ENCODE assay signal across 1 cellular context in the genomic region with DNA sequence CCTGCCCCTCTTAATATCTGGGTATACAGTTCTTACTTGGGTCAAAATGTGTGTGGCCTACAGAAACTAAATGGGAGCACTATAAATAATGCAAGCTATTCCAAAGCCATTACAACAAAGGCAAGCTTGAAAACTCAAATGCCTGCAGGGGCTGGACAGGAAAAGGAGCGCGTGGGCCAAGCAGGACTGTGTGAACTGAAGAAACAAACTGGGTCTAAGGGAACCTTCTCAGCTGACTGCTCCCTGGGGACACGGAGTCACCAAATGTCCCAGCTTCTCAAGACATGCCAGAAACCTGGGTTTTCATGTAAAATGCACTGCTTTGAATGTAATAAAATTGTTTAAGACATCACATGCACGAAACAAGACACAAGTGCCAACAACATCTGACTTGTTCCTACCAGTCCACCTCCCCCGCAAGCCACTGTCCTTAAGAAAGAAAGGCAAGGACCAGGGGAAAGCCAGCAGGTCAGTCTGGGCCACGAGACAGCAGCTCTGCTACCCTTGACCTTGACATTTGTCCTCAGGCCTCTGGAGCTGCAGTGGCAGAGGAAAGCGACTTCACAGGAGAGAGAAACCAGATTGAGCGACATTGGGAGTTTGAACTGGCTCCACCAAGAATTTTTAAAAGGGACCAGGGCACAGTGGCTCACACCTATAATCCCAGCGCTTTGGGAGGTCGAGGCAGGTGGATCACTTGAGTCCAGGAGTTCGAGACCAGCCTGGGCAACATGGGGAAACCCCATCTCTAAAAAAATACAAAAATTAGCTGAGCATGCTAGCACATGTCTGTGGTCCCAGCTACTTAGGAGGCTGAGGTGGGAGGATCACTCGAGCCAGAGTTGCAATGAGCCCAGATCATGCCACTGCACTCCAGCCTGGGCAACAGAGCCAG.
TF ChIP-seq lines count a peak whose summit lies in the region.

No MANE protein-coding gene starts in this region.

TF ChIP-seq in HepG2, 621 proteins besides CTCF, POLR2A, EP300 and RAD21 (continued from another document and continues in another):
- TF ChIP-seq, protein P1, sequence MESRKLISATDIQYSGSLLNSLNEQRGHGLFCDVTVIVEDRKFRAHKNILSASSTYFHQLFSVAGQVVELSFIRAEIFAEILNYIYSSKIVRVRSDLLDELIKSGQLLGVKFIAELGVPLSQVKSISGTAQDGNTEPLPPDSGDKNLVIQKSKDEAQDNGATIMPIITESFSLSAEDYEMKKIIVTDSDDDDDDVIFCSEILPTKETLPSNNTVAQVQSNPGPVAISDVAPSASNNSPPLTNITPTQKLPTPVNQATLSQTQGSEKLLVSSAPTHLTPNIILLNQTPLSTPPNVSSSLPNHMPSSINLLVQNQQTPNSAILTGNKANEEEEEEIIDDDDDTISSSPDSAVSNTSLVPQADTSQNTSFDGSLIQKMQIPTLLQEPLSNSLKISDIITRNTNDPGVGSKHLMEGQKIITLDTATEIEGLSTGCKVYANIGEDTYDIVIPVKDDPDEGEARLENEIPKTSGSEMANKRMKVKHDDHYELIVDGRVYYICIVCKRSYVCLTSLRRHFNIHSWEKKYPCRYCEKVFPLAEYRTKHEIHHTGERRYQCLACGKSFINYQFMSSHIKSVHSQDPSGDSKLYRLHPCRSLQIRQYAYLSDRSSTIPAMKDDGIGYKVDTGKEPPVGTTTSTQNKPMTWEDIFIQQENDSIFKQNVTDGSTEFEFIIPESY (CRISPR knock-in tag; IDR thresholded peaks at IDR 0.05), result no peak
- TF ChIP-seq, protein P2, sequence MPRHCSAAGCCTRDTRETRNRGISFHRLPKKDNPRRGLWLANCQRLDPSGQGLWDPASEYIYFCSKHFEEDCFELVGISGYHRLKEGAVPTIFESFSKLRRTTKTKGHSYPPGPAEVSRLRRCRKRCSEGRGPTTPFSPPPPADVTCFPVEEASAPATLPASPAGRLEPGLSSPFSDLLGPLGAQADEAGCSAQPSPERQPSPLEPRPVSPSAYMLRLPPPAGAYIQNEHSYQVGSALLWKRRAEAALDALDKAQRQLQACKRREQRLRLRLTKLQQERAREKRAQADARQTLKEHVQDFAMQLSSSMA (CRISPR knock-in tag; IDR thresholded peaks at IDR 0.05), result peak; percentile 41; the same call in 1 of the 2 replicates
- TF ChIP-seq ZNF558 (CRISPR knock-in tag; IDR thresholded peaks at IDR 0.05; ENCODE audit: borderline replicate concordance) (no peak), CHCHD3 (CRISPR knock-in tag; IDR thresholded peaks at IDR 0.05) (no peak), MXD4 (CRISPR knock-in tag; IDR thresholded peaks at IDR 0.05) (no peak), POLR2AphosphoS5 (IDR thresholded peaks at IDR 0.05; ENCODE audit: low read depth, low read length) (no peak), NFE2L1 (CRISPR knock-in tag; IDR thresholded peaks at IDR 0.05; ENCODE audit: borderline replicate concordance) (peak; percentile 65; the same call in 1 of the 2 replicates), CHD2 (IDR thresholded peaks at IDR 0.05; ENCODE audit: low read depth, low read length) (no peak), ZNF660 (CRISPR knock-in tag; IDR thresholded peaks at IDR 0.05; ENCODE audit: borderline replicate concordance, low read depth) (no peak), ARNT2 (CRISPR knock-in tag; IDR thresholded peaks at IDR 0.05; ENCODE audit: low read depth) (no peak), TCF7 (IDR thresholded peaks at IDR 0.05; ENCODE audit: low read depth) (no peak), ZMYM3 (CRISPR knock-in tag; IDR thresholded peaks at IDR 0.05) (peak; percentile 60), DNMT1 (CRISPR knock-in tag; IDR thresholded peaks at IDR 0.05) (no peak), ZNF451 (CRISPR knock-in tag; IDR thresholded peaks at IDR 0.05) (no peak), ZNF446 (CRISPR knock-in tag; IDR thresholded peaks at IDR 0.05) (no peak), MIER3 (CRISPR knock-in tag; IDR thresholded peaks at IDR 0.05; ENCODE audit: borderline replicate concordance) (no peak), ZSCAN25 (CRISPR knock-in tag; IDR thresholded peaks at IDR 0.05) (no peak), PHB2 (IDR thresholded peaks at IDR 0.05; ENCODE audit: partially characterized antibody) (no peak), PITX1 (CRISPR knock-in tag; IDR thresholded peaks at IDR 0.05) (peak; percentile 70; the same call in 1 of the 2 replicates)
- TF ChIP-seq, protein P3, sequence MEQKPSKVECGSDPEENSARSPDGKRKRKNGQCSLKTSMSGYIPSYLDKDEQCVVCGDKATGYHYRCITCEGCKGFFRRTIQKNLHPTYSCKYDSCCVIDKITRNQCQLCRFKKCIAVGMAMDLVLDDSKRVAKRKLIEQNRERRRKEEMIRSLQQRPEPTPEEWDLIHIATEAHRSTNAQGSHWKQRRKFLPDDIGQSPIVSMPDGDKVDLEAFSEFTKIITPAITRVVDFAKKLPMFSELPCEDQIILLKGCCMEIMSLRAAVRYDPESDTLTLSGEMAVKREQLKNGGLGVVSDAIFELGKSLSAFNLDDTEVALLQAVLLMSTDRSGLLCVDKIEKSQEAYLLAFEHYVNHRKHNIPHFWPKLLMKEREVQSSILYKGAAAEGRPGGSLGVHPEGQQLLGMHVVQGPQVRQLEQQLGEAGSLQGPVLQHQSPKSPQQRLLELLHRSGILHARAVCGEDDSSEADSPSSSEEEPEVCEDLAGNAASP (CRISPR knock-in tag; IDR thresholded peaks at IDR 0.05; ENCODE audit: borderline replicate concordance), result peak; percentile 60; the same call in 1 of the 2 replicates
- TF ChIP-seq, protein P4, sequence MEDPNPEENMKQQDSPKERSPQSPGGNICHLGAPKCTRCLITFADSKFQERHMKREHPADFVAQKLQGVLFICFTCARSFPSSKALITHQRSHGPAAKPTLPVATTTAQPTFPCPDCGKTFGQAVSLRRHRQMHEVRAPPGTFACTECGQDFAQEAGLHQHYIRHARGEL (CRISPR knock-in tag; IDR thresholded peaks at IDR 0.05), result no peak
- TF ChIP-seq, protein P5, sequence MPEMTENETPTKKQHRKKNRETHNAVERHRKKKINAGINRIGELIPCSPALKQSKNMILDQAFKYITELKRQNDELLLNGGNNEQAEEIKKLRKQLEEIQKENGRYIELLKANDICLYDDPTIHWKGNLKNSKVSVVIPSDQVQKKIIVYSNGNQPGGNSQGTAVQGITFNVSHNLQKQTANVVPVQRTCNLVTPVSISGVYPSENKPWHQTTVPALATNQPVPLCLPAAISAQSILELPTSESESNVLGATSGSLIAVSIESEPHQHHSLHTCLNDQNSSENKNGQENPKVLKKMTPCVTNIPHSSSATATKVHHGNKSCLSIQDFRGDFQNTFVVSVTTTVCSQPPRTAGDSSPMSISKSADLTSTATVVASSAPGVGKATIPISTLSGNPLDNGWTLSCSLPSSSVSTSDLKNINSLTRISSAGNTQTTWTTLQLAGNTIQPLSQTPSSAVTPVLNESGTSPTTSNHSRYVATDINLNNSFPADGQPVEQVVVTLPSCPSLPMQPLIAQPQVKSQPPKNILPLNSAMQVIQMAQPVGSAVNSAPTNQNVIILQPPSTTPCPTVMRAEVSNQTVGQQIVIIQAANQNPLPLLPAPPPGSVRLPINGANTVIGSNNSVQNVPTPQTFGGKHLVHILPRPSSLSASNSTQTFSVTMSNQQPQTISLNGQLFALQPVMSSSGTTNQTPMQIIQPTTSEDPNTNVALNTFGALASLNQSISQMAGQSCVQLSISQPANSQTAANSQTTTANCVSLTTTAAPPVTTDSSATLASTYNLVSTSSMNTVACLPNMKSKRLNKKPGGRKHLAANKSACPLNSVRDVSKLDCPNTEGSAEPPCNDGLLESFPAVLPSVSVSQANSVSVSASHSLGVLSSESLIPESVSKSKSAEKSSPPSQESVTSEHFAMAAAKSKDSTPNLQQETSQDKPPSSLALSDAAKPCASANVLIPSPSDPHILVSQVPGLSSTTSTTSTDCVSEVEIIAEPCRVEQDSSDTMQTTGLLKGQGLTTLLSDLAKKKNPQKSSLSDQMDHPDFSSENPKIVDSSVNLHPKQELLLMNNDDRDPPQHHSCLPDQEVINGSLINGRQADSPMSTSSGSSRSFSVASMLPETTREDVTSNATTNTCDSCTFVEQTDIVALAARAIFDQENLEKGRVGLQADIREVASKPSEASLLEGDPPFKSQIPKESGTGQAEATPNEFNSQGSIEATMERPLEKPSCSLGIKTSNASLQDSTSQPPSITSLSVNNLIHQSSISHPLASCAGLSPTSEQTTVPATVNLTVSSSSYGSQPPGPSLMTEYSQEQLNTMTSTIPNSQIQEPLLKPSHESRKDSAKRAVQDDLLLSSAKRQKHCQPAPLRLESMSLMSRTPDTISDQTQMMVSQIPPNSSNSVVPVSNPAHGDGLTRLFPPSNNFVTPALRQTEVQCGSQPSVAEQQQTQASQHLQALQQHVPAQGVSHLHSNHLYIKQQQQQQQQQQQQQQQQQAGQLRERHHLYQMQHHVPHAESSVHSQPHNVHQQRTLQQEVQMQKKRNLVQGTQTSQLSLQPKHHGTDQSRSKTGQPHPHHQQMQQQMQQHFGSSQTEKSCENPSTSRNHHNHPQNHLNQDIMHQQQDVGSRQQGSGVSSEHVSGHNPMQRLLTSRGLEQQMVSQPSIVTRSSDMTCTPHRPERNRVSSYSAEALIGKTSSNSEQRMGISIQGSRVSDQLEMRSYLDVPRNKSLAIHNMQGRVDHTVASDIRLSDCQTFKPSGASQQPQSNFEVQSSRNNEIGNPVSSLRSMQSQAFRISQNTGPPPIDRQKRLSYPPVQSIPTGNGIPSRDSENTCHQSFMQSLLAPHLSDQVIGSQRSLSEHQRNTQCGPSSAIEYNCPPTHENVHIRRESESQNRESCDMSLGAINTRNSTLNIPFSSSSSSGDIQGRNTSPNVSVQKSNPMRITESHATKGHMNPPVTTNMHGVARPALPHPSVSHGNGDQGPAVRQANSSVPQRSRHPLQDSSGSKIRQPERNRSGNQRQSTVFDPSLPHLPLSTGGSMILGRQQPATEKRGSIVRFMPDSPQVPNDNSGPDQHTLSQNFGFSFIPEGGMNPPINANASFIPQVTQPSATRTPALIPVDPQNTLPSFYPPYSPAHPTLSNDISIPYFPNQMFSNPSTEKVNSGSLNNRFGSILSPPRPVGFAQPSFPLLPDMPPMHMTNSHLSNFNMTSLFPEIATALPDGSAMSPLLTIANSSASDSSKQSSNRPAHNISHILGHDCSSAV (CRISPR knock-in tag; IDR thresholded peaks at IDR 0.05; ENCODE audit: borderline replicate concordance), result no peak
- TF ChIP-seq, protein P6, sequence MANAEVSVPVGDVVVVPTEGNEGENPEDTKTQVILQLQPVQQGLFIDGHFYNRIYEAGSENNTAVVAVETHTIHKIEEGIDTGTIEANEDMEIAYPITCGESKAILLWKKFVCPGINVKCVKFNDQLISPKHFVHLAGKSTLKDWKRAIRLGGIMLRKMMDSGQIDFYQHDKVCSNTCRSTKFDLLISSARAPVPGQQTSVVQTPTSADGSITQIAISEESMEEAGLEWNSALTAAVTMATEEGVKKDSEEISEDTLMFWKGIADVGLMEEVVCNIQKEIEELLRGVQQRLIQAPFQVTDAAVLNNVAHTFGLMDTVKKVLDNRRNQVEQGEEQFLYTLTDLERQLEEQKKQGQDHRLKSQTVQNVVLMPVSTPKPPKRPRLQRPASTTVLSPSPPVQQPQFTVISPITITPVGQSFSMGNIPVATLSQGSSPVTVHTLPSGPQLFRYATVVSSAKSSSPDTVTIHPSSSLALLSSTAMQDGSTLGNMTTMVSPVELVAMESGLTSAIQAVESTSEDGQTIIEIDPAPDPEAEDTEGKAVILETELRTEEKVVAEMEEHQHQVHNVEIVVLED (CRISPR knock-in tag; IDR thresholded peaks at IDR 0.05; ENCODE audit: borderline replicate concordance), result no peak
- TF ChIP-seq, protein P7, sequence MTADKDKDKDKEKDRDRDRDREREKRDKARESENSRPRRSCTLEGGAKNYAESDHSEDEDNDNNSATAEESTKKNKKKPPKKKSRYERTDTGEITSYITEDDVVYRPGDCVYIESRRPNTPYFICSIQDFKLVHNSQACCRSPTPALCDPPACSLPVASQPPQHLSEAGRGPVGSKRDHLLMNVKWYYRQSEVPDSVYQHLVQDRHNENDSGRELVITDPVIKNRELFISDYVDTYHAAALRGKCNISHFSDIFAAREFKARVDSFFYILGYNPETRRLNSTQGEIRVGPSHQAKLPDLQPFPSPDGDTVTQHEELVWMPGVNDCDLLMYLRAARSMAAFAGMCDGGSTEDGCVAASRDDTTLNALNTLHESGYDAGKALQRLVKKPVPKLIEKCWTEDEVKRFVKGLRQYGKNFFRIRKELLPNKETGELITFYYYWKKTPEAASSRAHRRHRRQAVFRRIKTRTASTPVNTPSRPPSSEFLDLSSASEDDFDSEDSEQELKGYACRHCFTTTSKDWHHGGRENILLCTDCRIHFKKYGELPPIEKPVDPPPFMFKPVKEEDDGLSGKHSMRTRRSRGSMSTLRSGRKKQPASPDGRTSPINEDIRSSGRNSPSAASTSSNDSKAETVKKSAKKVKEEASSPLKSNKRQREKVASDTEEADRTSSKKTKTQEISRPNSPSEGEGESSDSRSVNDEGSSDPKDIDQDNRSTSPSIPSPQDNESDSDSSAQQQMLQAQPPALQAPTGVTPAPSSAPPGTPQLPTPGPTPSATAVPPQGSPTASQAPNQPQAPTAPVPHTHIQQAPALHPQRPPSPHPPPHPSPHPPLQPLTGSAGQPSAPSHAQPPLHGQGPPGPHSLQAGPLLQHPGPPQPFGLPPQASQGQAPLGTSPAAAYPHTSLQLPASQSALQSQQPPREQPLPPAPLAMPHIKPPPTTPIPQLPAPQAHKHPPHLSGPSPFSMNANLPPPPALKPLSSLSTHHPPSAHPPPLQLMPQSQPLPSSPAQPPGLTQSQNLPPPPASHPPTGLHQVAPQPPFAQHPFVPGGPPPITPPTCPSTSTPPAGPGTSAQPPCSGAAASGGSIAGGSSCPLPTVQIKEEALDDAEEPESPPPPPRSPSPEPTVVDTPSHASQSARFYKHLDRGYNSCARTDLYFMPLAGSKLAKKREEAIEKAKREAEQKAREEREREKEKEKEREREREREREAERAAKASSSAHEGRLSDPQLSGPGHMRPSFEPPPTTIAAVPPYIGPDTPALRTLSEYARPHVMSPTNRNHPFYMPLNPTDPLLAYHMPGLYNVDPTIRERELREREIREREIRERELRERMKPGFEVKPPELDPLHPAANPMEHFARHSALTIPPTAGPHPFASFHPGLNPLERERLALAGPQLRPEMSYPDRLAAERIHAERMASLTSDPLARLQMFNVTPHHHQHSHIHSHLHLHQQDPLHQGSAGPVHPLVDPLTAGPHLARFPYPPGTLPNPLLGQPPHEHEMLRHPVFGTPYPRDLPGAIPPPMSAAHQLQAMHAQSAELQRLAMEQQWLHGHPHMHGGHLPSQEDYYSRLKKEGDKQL (CRISPR knock-in tag; IDR thresholded peaks at IDR 0.05; ENCODE audit: low read depth), result no peak
- TF ChIP-seq, protein P8, sequence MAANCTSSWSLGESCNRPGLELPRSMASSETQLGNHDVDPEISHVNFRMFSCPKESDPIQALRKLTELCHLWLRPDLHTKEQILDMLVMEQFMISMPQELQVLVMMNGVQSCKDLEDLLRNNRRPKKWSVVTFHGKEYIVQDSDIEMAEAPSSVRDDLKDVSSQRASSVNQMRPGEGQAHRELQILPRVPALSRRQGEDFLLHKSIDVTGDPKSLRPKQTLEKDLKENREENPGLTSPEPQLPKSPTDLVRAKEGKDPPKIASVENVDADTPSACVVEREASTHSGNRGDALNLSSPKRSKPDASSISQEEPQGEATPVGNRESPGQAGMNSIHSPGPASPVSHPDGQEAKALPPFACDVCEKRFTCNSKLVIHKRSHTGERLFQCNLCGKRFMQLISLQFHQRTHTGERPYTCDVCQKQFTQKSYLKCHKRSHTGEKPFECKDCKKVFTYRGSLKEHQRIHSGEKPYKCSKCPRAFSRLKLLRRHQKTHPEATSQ (CRISPR knock-in tag; IDR thresholded peaks at IDR 0.05; ENCODE audit: borderline replicate concordance), result no peak
- TF ChIP-seq, protein P9, sequence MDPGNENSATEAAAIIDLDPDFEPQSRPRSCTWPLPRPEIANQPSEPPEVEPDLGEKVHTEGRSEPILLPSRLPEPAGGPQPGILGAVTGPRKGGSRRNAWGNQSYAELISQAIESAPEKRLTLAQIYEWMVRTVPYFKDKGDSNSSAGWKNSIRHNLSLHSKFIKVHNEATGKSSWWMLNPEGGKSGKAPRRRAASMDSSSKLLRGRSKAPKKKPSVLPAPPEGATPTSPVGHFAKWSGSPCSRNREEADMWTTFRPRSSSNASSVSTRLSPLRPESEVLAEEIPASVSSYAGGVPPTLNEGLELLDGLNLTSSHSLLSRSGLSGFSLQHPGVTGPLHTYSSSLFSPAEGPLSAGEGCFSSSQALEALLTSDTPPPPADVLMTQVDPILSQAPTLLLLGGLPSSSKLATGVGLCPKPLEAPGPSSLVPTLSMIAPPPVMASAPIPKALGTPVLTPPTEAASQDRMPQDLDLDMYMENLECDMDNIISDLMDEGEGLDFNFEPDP (CRISPR knock-in tag; conservative IDR thresholded peaks at IDR 0.05), result no peak
